Comparison of ENCODE assay signal across 1 cellular context in genomic region chr5:153937661-153938060, GRCh38.
TF ChIP-seq lines count a peak whose summit lies in the region.

No MANE protein-coding gene starts in this region.

TF ChIP-seq in H1, 55 proteins besides CTCF, POLR2A, EP300 and RAD21 (continued from another document):
- no peak for TF ChIP-seq SP2 (IDR thresholded peaks at IDR 0.05; ENCODE audit: low read length)
